8 cellular contexts compared by ENCODE assay signal in genomic region chr21:41957991-41958766, GRCh38. TPM values are rescaled to one million over a fixed set of nuclear protein-coding genes. Genes with fewer than 3 reads are reported as not detected.
DNase-seq lines count a peak whose midpoint lies in the region; ATAC-seq, FAIRE-seq and TF ChIP-seq lines count a peak whose summit lies in the region.

No MANE protein-coding gene starts in this region.

- no peak for FAIRE-seq in small intestine (lab: Jason Lieb, UNC)

- no peaks in the 10 kb centered on the region for H3K9me3 Mint-ChIP-seq in nephron progenitor cell

- H3K79me2 ChIP-seq in MM.1S (ENCODE audit: low read length): no peaks in the 10 kb centered on the region

- no peaks in the 10 kb centered on the region for H3K9me3 ChIP-seq in adipocyte (ENCODE audit: control insufficient read depth, low read length)
- H3K9me3 ChIP-seq in small intestine (ENCODE audit: control insufficient read depth, low read depth): no peaks in the 10 kb centered on the region
- H3K9me3 ChIP-seq in MM.1S (replicated peaks; ENCODE audit: insufficient read depth, low read length): no peaks in the 10 kb centered on the region

- H3K9ac ChIP-seq in adipocyte (ENCODE audit: low read length) (peak overlapping the region; percentile 47), MM.1S (ENCODE audit: low read length) (no peak overlapping the region)

- no peak overlapping the region for H3K27ac Mint-ChIP-seq in nephron progenitor cell

- H3K9me2 ChIP-seq in MM.1S (replicated peaks; ENCODE audit: insufficient read depth, low read length): no peaks in the 10 kb centered on the region

- H3K4me3 ChIP-seq in adipocyte (ENCODE audit: low read length) (no peak overlapping the region), small intestine (ENCODE audit: low read depth in 1 of 2, low read length in 2 of 2) (no peak overlapping the region), MM.1S (ENCODE audit: low read length) (no peak overlapping the region)

- H3K4me1 Mint-ChIP-seq in nephron progenitor cell: peaks cover 62% of the 10 kb centered on the region

- DNase-seq in HT1080 (ENCODE audit: low read depth): peak; percentile 94
- peak; percentile 72 for DNase-seq in adipocyte (ENCODE audit: low read depth)
- DNase-seq in left ventricle myocardium superior: peak; percentile 75
- DNase-seq in small intestine: peak; percentile 68
- DNase-seq in nephron progenitor cell: no peak
- DNase-seq in MM.1S: no peak

- no peak overlapping the region for H3K4me2 ChIP-seq in MM.1S (ENCODE audit: low read depth, low read length)

- no peaks in the 10 kb centered on the region for H4K20me1 ChIP-seq in MM.1S (ENCODE audit: insufficient read depth, low read length)

- ATAC-seq in left ventricle myocardium superior (peak; percentile 67), HG03521 (IDR thresholded peaks at IDR 0.05; ENCODE audit: unreplicated experiment) (no peak), GM19452 (IDR thresholded peaks at IDR 0.05; ENCODE audit: unreplicated experiment) (no peak)

- no peaks in the 10 kb centered on the region for H3K36me3 Mint-ChIP-seq in nephron progenitor cell (ENCODE audit: low read depth)

- H2AFZ ChIP-seq in MM.1S (ENCODE audit: low read length): no peak overlapping the region

- peaks cover 20% of the 10 kb centered on the region for H3K27me3 Mint-ChIP-seq in nephron progenitor cell (ENCODE audit: low read depth, poor library complexity)

- 36 to 47% (median 44%) methylated on average over 24 of the region's 24 CpGs for WGBS in small intestine, 3 donors

- H3K4me1 ChIP-seq in adipocyte (ENCODE audit: control insufficient read depth, insufficient read depth, low read length) (peaks cover 24% of the 10 kb centered on the region), small intestine (ENCODE audit: control insufficient read depth in 2 of 2, insufficient read depth in 1 of 2, low read depth in 1 of 2, low read length in 1 of 2) (peaks cover 0 to 6% of the 10 kb centered on the region in 2 donors), MM.1S (ENCODE audit: low read length) (no peaks in the 10 kb centered on the region)

- TF ChIP-seq CTCF in nephron progenitor cell (IDR thresholded peaks at IDR 0.05) (no peak), MM.1S (IDR thresholded peaks at IDR 0.05; ENCODE audit: low read length) (no peak)

- no peak overlapping the region for H3K4me3 Mint-ChIP-seq in nephron progenitor cell

- H3K27ac ChIP-seq in small intestine (ENCODE audit: low read depth in 1 of 2, low read length in 1 of 2): peak overlapping the region in 1 of 2 donors; percentile 64
- H3K27ac ChIP-seq in MM.1S (ENCODE audit: low read length): no peak overlapping the region

- H3F3A ChIP-seq in MM.1S (ENCODE audit: insufficient read depth, low read length): no peaks in the 10 kb centered on the region

- no peaks in the 10 kb centered on the region for H3K36me3 ChIP-seq in adipocyte (ENCODE audit: control insufficient read depth, insufficient read depth, low read length, severe bottlenecking)
- H3K36me3 ChIP-seq in small intestine (ENCODE audit: control insufficient read depth in 2 of 2, insufficient read depth in 2 of 2, low read length in 2 of 2): no peaks in the 10 kb centered on the region
- no peaks in the 10 kb centered on the region for H3K36me3 ChIP-seq in MM.1S (replicated peaks; ENCODE audit: insufficient read depth, low read length)

- intact Hi-C loops in left ventricle myocardium superior (cut with micrococcal nuclease): no loop called here

- H3K27me3 ChIP-seq in adipocyte (replicated peaks; ENCODE audit: control insufficient read depth, insufficient read depth, low read length): peaks cover under 1% of the 10 kb centered on the region
- no peaks in the 10 kb centered on the region for H3K27me3 ChIP-seq in small intestine (ENCODE audit: control insufficient read depth in 2 of 2, insufficient read depth in 2 of 2, low read length in 2 of 2)
- peaks cover 29% of the 10 kb centered on the region for H3K27me3 ChIP-seq in MM.1S (replicated peaks; ENCODE audit: insufficient read depth, low read length)

RNA-seq across cellular contexts. Expression of gene C2CD2, which starts 4.4 kb away (rescaled TPM):
- total RNA-seq in HT1080 (2014; rRNA removed; shearing (Covaris generic)): 21.5 and 21.7 TPM in 2 replicates
- polyA plus RNA-seq in HT1080 (2015; cell fraction: cytosol; rRNA removed): 15.2 and 24.4 TPM in 2 replicates
- 35.4 and 39.4 TPM in 2 replicates for polyA plus RNA-seq in HT1080 (2015; cell fraction: nucleus; rRNA removed)
- 5.2 TPM for total RNA-seq in left ventricle myocardium superior
- 10 to 100 TPM in 1 of 3 donors, 1 to 10 TPM in 2; 2.2 to 10.6 (median 2.9) TPM for polyA plus RNA-seq in small intestine

RNA-seq across cellular contexts. Expression of gene ZBTB21, which starts 52.0 kb away (rescaled TPM):
- 8.3 and 11.3 TPM in 2 replicates for total RNA-seq in HT1080 (2014; rRNA removed; shearing (Covaris generic))
- polyA plus RNA-seq in HT1080 (2015; cell fraction: cytosol; rRNA removed): 6.4 and 10.0 TPM in 2 replicates
- 11.9 and 16.2 TPM in 2 replicates for polyA plus RNA-seq in HT1080 (2015; cell fraction: nucleus; rRNA removed)
- 6.6 TPM for total RNA-seq in left ventricle myocardium superior
- polyA plus RNA-seq in small intestine: 1 to 10 TPM; 1.4 to 3.0 (median 1.8) TPM

Comparison
In these comparisons a context has a peak if more than half of its experiments do, and no peak if none do; other contexts are left out.
1. DNase-seq: peak in HT1080 (single experiment), adipocyte (single experiment), left ventricle myocardium superior (single experiment) and small intestine (single experiment); none in nephron progenitor cell (single experiment) and MM.1S (single experiment).